In the genomic region with DNA sequence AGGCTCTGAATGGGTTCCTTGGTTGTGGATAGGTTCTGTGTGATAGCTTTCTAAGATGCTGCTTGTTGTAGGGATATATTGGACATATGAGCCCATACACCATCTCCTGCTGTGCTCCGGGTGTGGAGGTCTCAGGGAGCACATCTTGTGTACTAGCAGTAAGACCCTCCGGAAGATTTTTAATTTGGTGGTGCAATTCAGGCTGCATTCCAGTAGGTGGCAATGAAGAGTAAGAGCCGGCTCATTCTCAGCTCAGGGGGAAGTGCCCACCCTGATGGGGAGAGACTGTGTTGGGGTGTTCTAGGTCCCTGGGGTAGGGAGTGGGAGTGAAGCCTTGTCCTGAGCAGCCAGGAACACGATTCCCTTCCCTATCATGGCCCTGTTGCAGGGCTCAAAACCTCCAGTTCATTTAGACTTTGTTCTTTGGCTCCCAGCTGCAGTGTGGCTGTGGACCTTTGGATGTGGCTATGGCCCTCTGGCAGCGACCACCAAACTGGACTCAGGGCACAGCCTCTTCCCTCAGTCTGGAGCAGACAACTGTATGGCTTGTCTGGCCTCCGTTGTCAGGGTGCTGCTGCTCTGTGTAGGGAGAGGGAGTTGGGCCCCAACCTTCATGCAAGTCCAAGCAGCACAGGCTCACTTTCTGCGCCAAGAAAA, we compare ENCODE assay signal across 8 cellular contexts.
A peak's percentile ranks its signal among the peaks of the same experiment; 100 is the strongest.
DNase-seq lines count a peak whose midpoint lies in the region; TF ChIP-seq lines count a peak whose summit lies in the region.

No MANE protein-coding gene starts in this region.

- H3K9me3 Mint-ChIP-seq in neural crest cell = no peaks in the 10 kb centered on the region
- H3K9me3 Mint-ChIP-seq in activated T-helper 1 cell treated with anti-CD3 and anti-CD28 coated beads, Interleukin-12 subunit alpha, Interleukin-12 subunit beta, Interleukin-2, Interleukin-4 antibody, amounts not matched to agents 30 ng/mL and 10 ng/mL and 1 ng/mL, durations not matched to agents 14 hours and 24 hours and 36 hours = no peaks in the 10 kb centered on the region

- H3K4me3 Mint-ChIP-seq in neural crest cell = no peak overlapping the region
- no peak overlapping the region for H3K4me3 Mint-ChIP-seq in activated T-helper 1 cell treated with anti-CD3 and anti-CD28 coated beads, Interleukin-12 subunit alpha, Interleukin-12 subunit beta, Interleukin-2, Interleukin-4 antibody, amounts not matched to agents 30 ng/mL and 10 ng/mL and 1 ng/mL, durations not matched to agents 14 hours and 24 hours and 36 hours

- H3K36me3 Mint-ChIP-seq in neural crest cell (ENCODE audit: low read depth) = no peaks in the 10 kb centered on the region
- no peaks in the 10 kb centered on the region for H3K36me3 Mint-ChIP-seq in activated T-helper 1 cell treated with anti-CD3 and anti-CD28 coated beads, Interleukin-12 subunit alpha, Interleukin-12 subunit beta, Interleukin-2, Interleukin-4 antibody, amounts not matched to agents 30 ng/mL and 10 ng/mL and 1 ng/mL, durations not matched to agents 14 hours and 24 hours and 36 hours (ENCODE audit: low read depth)

- no peaks in the 10 kb centered on the region for H3K9me3 ChIP-seq in breast epithelium

- H3K4me1 ChIP-seq in breast epithelium = no peaks in the 10 kb centered on the region

- intact Hi-C loops in breast epithelium (cut with DNase I; ENCODE audit: low total_unique reads) = no loop called here
- intact Hi-C loops in activated T-helper 1 cell treated with anti-CD3 and anti-CD28 coated beads, Interleukin-12 subunit alpha, Interleukin-12 subunit beta, Interleukin-2, Interleukin-4 antibody, amounts not matched to agents 30 ng/mL and 10 ng/mL and 1 ng/mL, durations not matched to agents 14 hours and 24 hours and 36 hours (cut with micrococcal nuclease) = loop anchor here (5.0 to 10.0 kb wide), 3 partner anchors 1022 to 1352 kb away; no protein-coding TSS in a partner anchor

- DNase-seq in SIG-M5 treated with dmso at 0.1 percent for 504 hours (lab: John Stamatoyannopoulos, UW; ENCODE audit: unreplicated experiment) (peak; percentile 10), SIG-M5 (lab: John Stamatoyannopoulos, UW) (no peak), HuH-7.5 (ENCODE audit: low spot score) (peak; percentile 11), breast epithelium (ENCODE audit: low spot score in 2 of 2) (no peak), neural crest cell (ENCODE audit: low read depth, low spot score) (peak; percentile 32), HCEC 1CT (no peak), cortex of kidney (lab: John Stamatoyannopoulos, UW) (no peak)
- no peak for DNase-seq in activated T-helper 1 cell treated with anti-CD3 and anti-CD28 coated beads, Interleukin-12 subunit alpha, Interleukin-12 subunit beta, Interleukin-2, Interleukin-4 antibody, amounts not matched to agents 30 ng/mL and 10 ng/mL and 1 ng/mL, durations not matched to agents 14 hours and 24 hours and 36 hours (ENCODE audit: low spot score)

- H3K27ac Mint-ChIP-seq in neural crest cell (ENCODE audit: unreplicated experiment) = no peak overlapping the region
- no peak overlapping the region for H3K27ac Mint-ChIP-seq in activated T-helper 1 cell treated with anti-CD3 and anti-CD28 coated beads, Interleukin-12 subunit alpha, Interleukin-12 subunit beta, Interleukin-2, Interleukin-4 antibody, amounts not matched to agents 30 ng/mL and 10 ng/mL and 1 ng/mL, durations not matched to agents 14 hours and 24 hours and 36 hours

- H3K4me1 Mint-ChIP-seq in neural crest cell = no peaks in the 10 kb centered on the region
- H3K4me1 Mint-ChIP-seq in activated T-helper 1 cell treated with anti-CD3 and anti-CD28 coated beads, Interleukin-12 subunit alpha, Interleukin-12 subunit beta, Interleukin-2, Interleukin-4 antibody, amounts not matched to agents 30 ng/mL and 10 ng/mL and 1 ng/mL, durations not matched to agents 14 hours and 24 hours and 36 hours (ENCODE audit: low read depth) = no peaks in the 10 kb centered on the region

- no peak for TF ChIP-seq POLR2A in breast epithelium (IDR thresholded peaks at IDR 0.05)

- TF ChIP-seq CTCF in breast epithelium (IDR thresholded peaks at IDR 0.05) (peak in 2 of 3 donors; percentile 21 to 26), neural crest cell (conservative IDR thresholded peaks at IDR 0.05) (peak; percentile 80)

- no peak overlapping the region for H3K27ac ChIP-seq in breast epithelium

- H3K36me3 ChIP-seq in breast epithelium = no peaks in the 10 kb centered on the region

- H3K27me3 Mint-ChIP-seq in neural crest cell (ENCODE audit: low read depth) = peaks cover 26% of the 10 kb centered on the region
- peaks cover 2% of the 10 kb centered on the region for H3K27me3 Mint-ChIP-seq in activated T-helper 1 cell treated with anti-CD3 and anti-CD28 coated beads, Interleukin-12 subunit alpha, Interleukin-12 subunit beta, Interleukin-2, Interleukin-4 antibody, amounts not matched to agents 30 ng/mL and 10 ng/mL and 1 ng/mL, durations not matched to agents 14 hours and 24 hours and 36 hours (ENCODE audit: insufficient read depth)

- peaks cover 0 to 3% of the 10 kb centered on the region in 2 donors for H3K27me3 ChIP-seq in breast epithelium

- H3K4me3 ChIP-seq in breast epithelium = no peak overlapping the region

Comparison
In these comparisons a context has a peak if more than half of its experiments do, and no peak if none do; other contexts are left out.
1. DNase-seq: peak in SIG-M5 treated with dmso at 0.1 percent for 504 hours (single experiment), HuH-7.5 (single experiment) and neural crest cell (single experiment); none in SIG-M5 (single experiment), breast epithelium (0 of 2), HCEC 1CT (single experiment), activated T-helper 1 cell treated with anti-CD3 and anti-CD28 coated beads, Interleukin-12 subunit alpha, Interleukin-12 subunit beta, Interleukin-2, Interleukin-4 antibody, amounts not matched to agents 30 ng/mL and 10 ng/mL and 1 ng/mL, durations not matched to agents 14 hours and 24 hours and 36 hours (single experiment) and cortex of kidney (single experiment).